ENCODE assay signal across 8 cellular contexts in genomic region chr19:927044-927706, GRCh38. TPM values are rescaled to one million over a fixed set of nuclear protein-coding genes. Genes with fewer than 3 reads are reported as not detected.
DNase-seq lines count a peak whose midpoint lies in the region; ATAC-seq lines count a peak whose summit lies in the region.

No MANE protein-coding gene starts in this region.

- ATAC-seq in Right ventricle myocardium inferior, result peak; percentile 27
- ATAC-seq in stimulated activated naive CD8-positive, alpha-beta T cell treated with anti-CD3 and anti-CD28 coated beads, Interleukin-15, Interleukin-2, amounts not matched to agents 100 U/mL and 50 U/mL, for 24 hours, result no peak
- ATAC-seq in GM21723 (IDR thresholded peaks at IDR 0.05; ENCODE audit: unreplicated experiment), result no peak

- H3K36me3 ChIP-seq in iPS-18a (ENCODE audit: control insufficient read depth, low read depth, low read length), result peaks cover 5% of the 10 kb centered on the region

- H3K36me3 Mint-ChIP-seq in activated naive CD8-positive, alpha-beta T cell, result no peaks in the 10 kb centered on the region

- no peaks in the 10 kb centered on the region for H3K9me3 ChIP-seq in iPS-18a (ENCODE audit: control insufficient read depth, low read depth, low read length)

- peaks cover 14% of the 10 kb centered on the region for H3K27me3 ChIP-seq in iPS-18a (ENCODE audit: control insufficient read depth, insufficient read depth, low read length)

- H3K27me3 Mint-ChIP-seq in activated naive CD8-positive, alpha-beta T cell, result no peaks in the 10 kb centered on the region

- no peak overlapping the region for H3K27ac ChIP-seq in iPS-18a (ENCODE audit: low read length)

- H3K27ac Mint-ChIP-seq in activated naive CD8-positive, alpha-beta T cell, result no peak overlapping the region

- intact Hi-C loops in Right ventricle myocardium inferior (cut with DNase I), result loop anchor here (10.0 kb wide), 1 partner anchor 318 kb away; the partner anchor contains the start of genes ATP5F1D and MIDN
- intact Hi-C loops in cardiac septum (cut with DNase I), result loop anchor here (5.0 to 10.0 kb wide), 2 partner anchors 168 to 315 kb away; partner anchors contain the start of genes ATP5F1D and POLR2E

- peak overlapping the region; percentile 74 for H3K4me3 ChIP-seq in iPS-18a (ENCODE audit: low read length)

- peak overlapping the region; percentile 77 for H3K4me3 Mint-ChIP-seq in activated naive CD8-positive, alpha-beta T cell

- DNase-seq in Right ventricle myocardium inferior (ENCODE audit: missing footprints) (peak; percentile 91), cardiac septum (ENCODE audit: low spot score) (no peak), NCI-H345 treated with DMSO at 0.1 percent for 48 hours (lab: John Stamatoyannopoulos, UW; ENCODE audit: unreplicated experiment) (no peak), RKO (ENCODE audit: low spot score) (no peak)
- DNase-seq in stimulated activated naive CD8-positive, alpha-beta T cell treated with anti-CD3 and anti-CD28 coated beads, Interleukin-15, Interleukin-2, amounts not matched to agents 100 U/mL and 50 U/mL, for 24 hours, result peak; percentile 38

- peaks cover 4% of the 10 kb centered on the region for H3K4me1 ChIP-seq in iPS-18a (ENCODE audit: control insufficient read depth, low read depth, low read length)

- H3K4me1 Mint-ChIP-seq in activated naive CD8-positive, alpha-beta T cell (ENCODE audit: low read depth), result peaks cover 5% of the 10 kb centered on the region

- H3K9me3 Mint-ChIP-seq in activated naive CD8-positive, alpha-beta T cell (ENCODE audit: low read depth), result no peaks in the 10 kb centered on the region

- H3K9ac ChIP-seq in iPS-18a (ENCODE audit: low read length), result peak overlapping the region; percentile 71

RNA-seq across cellular contexts. Expression of gene ARID3A, which starts 1.3 kb away (rescaled TPM):
- total RNA-seq in Right ventricle myocardium inferior (6.7 TPM), cardiac septum (7.8 TPM)

RNA-seq across cellular contexts. Expression of gene KISS1R, which starts 10.0 kb away (rescaled TPM):
- not detected for total RNA-seq in Right ventricle myocardium inferior
- total RNA-seq in cardiac septum, result not detected

RNA-seq across cellular contexts. Expression of gene R3HDM4, which starts 14.2 kb away (rescaled TPM):
- total RNA-seq in Right ventricle myocardium inferior, result 21.9 TPM
- 24.5 TPM for total RNA-seq in cardiac septum

RNA-seq across cellular contexts. Expression of gene RNU6-9, which starts 33.9 kb away (rescaled TPM):
- total RNA-seq in Right ventricle myocardium inferior, result not detected
- not detected for total RNA-seq in cardiac septum

RNA-seq across cellular contexts. Expression of gene MED16, which starts 34.2 kb away (rescaled TPM):
- 23.5 TPM for total RNA-seq in Right ventricle myocardium inferior
- 27.0 TPM for total RNA-seq in cardiac septum

Comparison
In these comparisons a context has a peak if more than half of its experiments do, and no peak if none do; other contexts are left out.
1. DNase-seq: peak in Right ventricle myocardium inferior (single experiment) and stimulated activated naive CD8-positive, alpha-beta T cell treated with anti-CD3 and anti-CD28 coated beads, Interleukin-15, Interleukin-2, amounts not matched to agents 100 U/mL and 50 U/mL, for 24 hours (single experiment); none in cardiac septum (single experiment), NCI-H345 treated with DMSO at 0.1 percent for 48 hours (single experiment) and RKO (single experiment).